Comparison of ENCODE assay signal across 1 cellular context in the genomic region with DNA sequence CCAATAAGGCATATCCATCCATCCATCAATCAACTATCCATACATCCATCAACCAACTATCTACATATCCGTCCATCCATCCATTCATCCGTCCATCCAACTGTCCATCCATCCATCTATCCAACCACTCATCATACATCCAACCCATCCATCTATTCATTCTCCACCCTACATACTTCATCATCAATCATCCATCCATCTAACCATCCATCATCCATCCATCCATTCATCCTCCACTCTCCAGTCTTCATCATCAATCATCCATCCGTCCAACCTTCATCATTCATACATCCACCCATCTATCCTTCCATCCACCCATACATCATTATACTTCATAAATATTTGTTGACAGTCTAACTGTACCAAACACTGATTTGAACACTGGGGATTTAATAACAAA.
A peak's percentile ranks its signal among the peaks of the same experiment; 100 is the strongest.
TF ChIP-seq lines count a peak whose summit lies in the region.

No MANE protein-coding gene starts in this region.

TF ChIP-seq in HEK293, 187 proteins besides CTCF, POLR2A, EP300 and RAD21 (continued from another document):
- TF ChIP-seq, protein P1, sequence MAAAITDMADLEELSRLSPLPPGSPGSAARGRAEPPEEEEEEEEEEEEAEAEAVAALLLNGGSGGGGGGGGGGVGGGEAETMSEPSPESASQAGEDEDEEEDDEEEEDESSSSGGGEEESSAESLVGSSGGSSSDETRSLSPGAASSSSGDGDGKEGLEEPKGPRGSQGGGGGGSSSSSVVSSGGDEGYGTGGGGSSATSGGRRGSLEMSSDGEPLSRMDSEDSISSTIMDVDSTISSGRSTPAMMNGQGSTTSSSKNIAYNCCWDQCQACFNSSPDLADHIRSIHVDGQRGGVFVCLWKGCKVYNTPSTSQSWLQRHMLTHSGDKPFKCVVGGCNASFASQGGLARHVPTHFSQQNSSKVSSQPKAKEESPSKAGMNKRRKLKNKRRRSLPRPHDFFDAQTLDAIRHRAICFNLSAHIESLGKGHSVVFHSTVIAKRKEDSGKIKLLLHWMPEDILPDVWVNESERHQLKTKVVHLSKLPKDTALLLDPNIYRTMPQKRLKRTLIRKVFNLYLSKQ (tag by site-specific recombination; IDR thresholded peaks at IDR 0.05; ENCODE audit: borderline replicate concordance), result no peak
- TF ChIP-seq, protein P2, sequence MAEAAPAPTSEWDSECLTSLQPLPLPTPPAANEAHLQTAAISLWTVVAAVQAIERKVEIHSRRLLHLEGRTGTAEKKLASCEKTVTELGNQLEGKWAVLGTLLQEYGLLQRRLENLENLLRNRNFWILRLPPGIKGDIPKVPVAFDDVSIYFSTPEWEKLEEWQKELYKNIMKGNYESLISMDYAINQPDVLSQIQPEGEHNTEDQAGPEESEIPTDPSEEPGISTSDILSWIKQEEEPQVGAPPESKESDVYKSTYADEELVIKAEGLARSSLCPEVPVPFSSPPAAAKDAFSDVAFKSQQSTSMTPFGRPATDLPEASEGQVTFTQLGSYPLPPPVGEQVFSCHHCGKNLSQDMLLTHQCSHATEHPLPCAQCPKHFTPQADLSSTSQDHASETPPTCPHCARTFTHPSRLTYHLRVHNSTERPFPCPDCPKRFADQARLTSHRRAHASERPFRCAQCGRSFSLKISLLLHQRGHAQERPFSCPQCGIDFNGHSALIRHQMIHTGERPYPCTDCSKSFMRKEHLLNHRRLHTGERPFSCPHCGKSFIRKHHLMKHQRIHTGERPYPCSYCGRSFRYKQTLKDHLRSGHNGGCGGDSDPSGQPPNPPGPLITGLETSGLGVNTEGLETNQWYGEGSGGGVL (tag by site-specific recombination; IDR thresholded peaks at IDR 0.05), result no peak
- no peak for TF ChIP-seq BCL11B (tag by site-specific recombination; IDR thresholded peaks at IDR 0.05; ENCODE audit: low read depth)
- TF ChIP-seq ZNF2 (tag by site-specific recombination; IDR thresholded peaks at IDR 0.05), result no peak
- no peak for TF ChIP-seq ZNF837 (tag by site-specific recombination; IDR thresholded peaks at IDR 0.05)
- peak; percentile 78 for TF ChIP-seq ZNF366 (tag by site-specific recombination; conservative IDR thresholded peaks at IDR 0.05)
- TF ChIP-seq, protein P3, sequence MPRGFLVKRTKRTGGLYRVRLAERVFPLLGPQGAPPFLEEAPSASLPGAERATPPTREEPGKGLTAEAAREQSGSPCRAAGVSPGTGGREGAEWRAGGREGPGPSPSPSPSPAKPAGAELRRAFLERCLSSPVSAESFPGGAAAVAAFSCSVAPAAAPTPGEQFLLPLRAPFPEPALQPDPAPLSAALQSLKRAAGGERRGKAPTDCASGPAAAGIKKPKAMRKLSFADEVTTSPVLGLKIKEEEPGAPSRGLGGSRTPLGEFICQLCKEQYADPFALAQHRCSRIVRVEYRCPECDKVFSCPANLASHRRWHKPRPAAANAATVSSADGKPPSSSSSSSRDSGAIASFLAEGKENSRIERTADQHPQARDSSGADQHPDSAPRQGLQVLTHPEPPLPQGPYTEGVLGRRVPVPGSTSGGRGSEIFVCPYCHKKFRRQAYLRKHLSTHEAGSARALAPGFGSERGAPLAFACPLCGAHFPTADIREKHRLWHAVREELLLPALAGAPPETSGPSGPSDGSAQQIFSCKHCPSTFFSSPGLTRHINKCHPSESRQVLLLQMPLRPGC (tag by site-specific recombination; IDR thresholded peaks at IDR 0.05), result no peak
TF ChIP-seq in HEK293: peak in this region for 1.
